ENCODE assay signal across 23 cellular contexts in genomic region chr6:130783416-130784107, GRCh38. TPM values are rescaled to one million over a fixed set of nuclear protein-coding genes. Genes with fewer than 3 reads are reported as not detected.
DNase-seq lines count a peak whose midpoint lies in the region; ATAC-seq, FAIRE-seq and TF ChIP-seq lines count a peak whose summit lies in the region.
"Had no signal": no experiment of that assay in that cellular context is flagged by ENCODE, and none has a peak within 500 bp of the region (broad histone marks: within the 10 kb centered on the region; RNA-seq: fewer than 3 reads in every experiment).

No MANE protein-coding gene starts in this region.

- H4K20me1 ChIP-seq in SK-N-SH (ENCODE audit: insufficient read depth) = no peaks in the 10 kb centered on the region

- CTCF ChIA-PET in SK-N-SH (lab: Yijun Ruan, JAX) = interaction anchor here (0.7 kb wide), 1 partner anchor 489 kb away, joined by 3 read pairs; no protein-coding TSS in a partner anchor
- CTCF ChIA-PET in activated naive CD4-positive, alpha-beta T cell treated with anti-CD3 and anti-CD28 coated beads for 36 hours (lab: Charles Lee) = no interaction called here

- H3K4me1 Mint-ChIP-seq in activated naive CD4-positive, alpha-beta T cell treated with anti-CD3 and anti-CD28 coated beads for 36 hours (ENCODE audit: low read depth) = peaks cover 42% of the 10 kb centered on the region

- H3K9me3 ChIP-seq in SK-N-SH = no peaks in the 10 kb centered on the region
- H3K9me3 ChIP-seq: HAP-1 had no signal

- no peak for DNase-seq in SK-N-SH
- peak; percentile 56 for DNase-seq in fibroblast of the aortic adventitia (ENCODE audit: low read depth)
- no peak for DNase-seq in retina
- DNase-seq in left ventricle myocardium superior = no peak
- DNase-seq in activated naive CD4-positive, alpha-beta T cell treated with anti-CD3 and anti-CD28 coated beads for 36 hours = no peak
- DNase-seq in inferior parietal cortex (ENCODE audit: extremely low spot score) = no peak
- DNase-seq: CD8-positive, alpha-beta T cell; COR-L47; DMS153; DMS79 treated with DMSO at 0.1 percent for 48 hours; GDM1 had no signal

- POLR2A ChIA-PET in SK-N-SH (lab: Yijun Ruan, JAX) = no interaction called here

- no peak overlapping the region; the same call in 1 of the 2 replicates for H3K4me2 ChIP-seq in SK-N-SH

- no peak overlapping the region for H3K9ac ChIP-seq in SK-N-SH

- H3K9me3 Mint-ChIP-seq in activated naive CD4-positive, alpha-beta T cell treated with anti-CD3 and anti-CD28 coated beads for 36 hours = peaks cover 4% of the 10 kb centered on the region
- H3K9me3 Mint-ChIP-seq: CD8-positive, alpha-beta T cell had no signal

- intact Hi-C loops in left ventricle myocardium superior (cut with micrococcal nuclease) = no loop called here
- intact Hi-C loops in activated naive CD4-positive, alpha-beta T cell treated with anti-CD3 and anti-CD28 coated beads for 36 hours (cut with micrococcal nuclease) = no loop called here

- H3K4me3 ChIP-seq in SK-N-SH (ENCODE audit: low read depth in 2 of 2, low read length in 1 of 2) (no peak overlapping the region), fibroblast of the aortic adventitia (ENCODE audit: low read depth, low read length) (no peak overlapping the region)
- H3K4me3 ChIP-seq: HAP-1 had no signal

- TF ChIP-seq RAD21 in SK-N-SH (IDR thresholded peaks at IDR 0.05; ENCODE audit: low read length) = no peak

- H3K36me3 Mint-ChIP-seq in activated naive CD4-positive, alpha-beta T cell treated with anti-CD3 and anti-CD28 coated beads for 36 hours (ENCODE audit: low read depth) = peaks cover 2% of the 10 kb centered on the region
- H3K36me3 Mint-ChIP-seq: CD14-positive monocyte; CD8-positive, alpha-beta T cell had no signal

- no peaks in the 10 kb centered on the region for H3K9me2 ChIP-seq in SK-N-SH

- no peak overlapping the region for H3K4me3 Mint-ChIP-seq in activated naive CD4-positive, alpha-beta T cell treated with anti-CD3 and anti-CD28 coated beads for 36 hours
- H3K4me3 Mint-ChIP-seq: CD14-positive monocyte; CD8-positive, alpha-beta T cell had no signal

- 15% methylated on average over 2 of the region's 2 CpGs for WGBS in SK-N-SH (ENCODE audit: low lambda C conversion rate)

- peak; percentile 15 for FAIRE-seq in endometrium (lab: Jason Lieb, UNC)
- FAIRE-seq: D721Med, GM12892, GM19239, H1 had no signal

- H3K79me2 ChIP-seq in SK-N-SH (ENCODE audit: insufficient read depth) = no peaks in the 10 kb centered on the region

- TF ChIP-seq CTCF in SK-N-SH (IDR thresholded peaks at IDR 0.05) = no peak
- no peak for TF ChIP-seq CTCF in fibroblast of the aortic adventitia (IDR thresholded peaks at IDR 0.05; ENCODE audit: insufficient read depth, low read length)

- H3K4me1 ChIP-seq in SK-N-SH (ENCODE audit: control insufficient read depth in 1 of 2, insufficient read depth in 2 of 2, low read depth in 1 of 2, low read length in 1 of 2) = peaks cover 0 to 13% of the 10 kb centered on the region in 2 experiments; a peak in 3 of 4 replicates
- H3K4me1 ChIP-seq: HAP-1 had no signal

- no peaks in the 10 kb centered on the region for H3K27me3 Mint-ChIP-seq in activated naive CD4-positive, alpha-beta T cell treated with anti-CD3 and anti-CD28 coated beads for 36 hours (ENCODE audit: low read depth)

- no peaks in the 10 kb centered on the region for H3K36me3 ChIP-seq in SK-N-SH (replicated peaks in 1 of 2; ENCODE audit: control insufficient read depth in 1 of 2, insufficient read depth in 2 of 2, low read length in 1 of 2)
- H3K36me3 ChIP-seq: HAP-1 had no signal

- no peaks in the 10 kb centered on the region for H3K27me3 ChIP-seq in SK-N-SH (ENCODE audit: insufficient read depth)

- peak overlapping the region in 1 of 2 experiments; percentile 58; a peak in 1 of 4 replicates for H3K27ac ChIP-seq in SK-N-SH (ENCODE audit: low read depth in 2 of 2, low read length in 1 of 2)
- H3K27ac ChIP-seq: 22Rv1 had no signal

- no peak overlapping the region for H2AFZ ChIP-seq in SK-N-SH (ENCODE audit: low read depth)

- peaks cover 21% of the 10 kb centered on the region for H3F3A ChIP-seq in SK-N-SH (replicated peaks; ENCODE audit: insufficient read depth)

- peak in 1 of 2 experiments; percentile 19; a peak in 1 of 4 replicates for TF ChIP-seq EP300 in SK-N-SH (IDR thresholded peaks at IDR 0.05; ENCODE audit: borderline replicate concordance in 1 of 2, low read depth in 1 of 2, low read length in 1 of 2)

- ATAC-seq in SK-N-SH treated with all-trans-retinoic acid at 6 μM for 48 hours = no peak
- ATAC-seq in left ventricle myocardium superior = no peak
- ATAC-seq: CD8-positive, alpha-beta T cell had no signal

- no peak overlapping the region for H3K27ac Mint-ChIP-seq in activated naive CD4-positive, alpha-beta T cell treated with anti-CD3 and anti-CD28 coated beads for 36 hours
- H3K27ac Mint-ChIP-seq: CD8-positive, alpha-beta T cell had no signal

TF ChIP-seq in SK-N-SH, 30 proteins besides CTCF, POLR2A, EP300 and RAD21:
- TF ChIP-seq JUND (IDR thresholded peaks at IDR 0.05) (peak; percentile 18; the same call in 1 of the 2 replicates), POLR2AphosphoS5 (IDR thresholded peaks at IDR 0.05; ENCODE audit: low read depth, low read length) (no peak), TCF12 (IDR thresholded peaks at IDR 0.05) (peak; percentile 56; the same call in 1 of the 2 replicates), RXRA (IDR thresholded peaks at IDR 0.05; ENCODE audit: borderline replicate concordance, low read depth) (peak; percentile 79; the same call in 1 of the 2 replicates), TEAD4 (IDR thresholded peaks at IDR 0.05; ENCODE audit: borderline replicate concordance, insufficient read depth) (0 out of 2 replicates have a peak, but pooled peaks have one; percentile 8), NFIC (IDR thresholded peaks at IDR 0.05; ENCODE audit: borderline replicate concordance) (peak; percentile 47; the same call in 1 of the 2 replicates), RCOR1 (IDR thresholded peaks at IDR 0.05; ENCODE audit: low read length) (no peak)
- TF ChIP-seq, protein P1, sequence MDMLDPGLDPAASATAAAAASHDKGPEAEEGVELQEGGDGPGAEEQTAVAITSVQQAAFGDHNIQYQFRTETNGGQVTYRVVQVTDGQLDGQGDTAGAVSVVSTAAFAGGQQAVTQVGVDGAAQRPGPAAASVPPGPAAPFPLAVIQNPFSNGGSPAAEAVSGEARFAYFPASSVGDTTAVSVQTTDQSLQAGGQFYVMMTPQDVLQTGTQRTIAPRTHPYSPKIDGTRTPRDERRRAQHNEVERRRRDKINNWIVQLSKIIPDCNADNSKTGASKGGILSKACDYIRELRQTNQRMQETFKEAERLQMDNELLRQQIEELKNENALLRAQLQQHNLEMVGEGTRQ (IDR thresholded peaks at IDR 0.05; ENCODE audit: borderline replicate concordance, low read depth, low read length) = no peak

TF ChIP-seq in SK-N-SH treated with all-trans-retinoic acid at 6 μM for 48 hours, 23 proteins besides CTCF, POLR2A, EP300 and RAD21 (continues in another document):
- TF ChIP-seq OSR1 (CRISPR knock-in tag; IDR thresholded peaks at IDR 0.05) (no peak), SNAI2 (CRISPR knock-in tag; IDR thresholded peaks at IDR 0.05) (no peak), POU6F1 (CRISPR knock-in tag; IDR thresholded peaks at IDR 0.05; ENCODE audit: borderline replicate concordance, low read depth) (no peak), CSDC2 (CRISPR knock-in tag; IDR thresholded peaks at IDR 0.05) (no peak), TOX (CRISPR knock-in tag; IDR thresholded peaks at IDR 0.05; ENCODE audit: borderline replicate concordance) (no peak), ESRRG (CRISPR knock-in tag; IDR thresholded peaks at IDR 0.05) (no peak), ISL1 (CRISPR knock-in tag; IDR thresholded peaks at IDR 0.05) (no peak), ZFP30 (CRISPR knock-in tag; IDR thresholded peaks at IDR 0.05) (no peak), PPARA (CRISPR knock-in tag; IDR thresholded peaks at IDR 0.05; ENCODE audit: borderline replicate concordance) (no peak), TCF4 (CRISPR knock-in tag; IDR thresholded peaks at IDR 0.05; ENCODE audit: borderline replicate concordance) (no peak)

RNA-seq across cellular contexts. Expression of gene SMLR1, which starts 43.6 kb away (rescaled TPM):
- 0.03 TPM in 1 of 2 replicates, not detected in the other for polyA plus RNA-seq in SK-N-SH (2012; rRNA removed)
- not detected in 2 replicates for polyA plus RNA-seq in SK-N-SH (2012; cell fraction: cytosol; rRNA removed)
- polyA plus RNA-seq in SK-N-SH (2012; cell fraction: nucleus; rRNA removed) = 0.01 TPM in 1 of 2 replicates, not detected in the other
- total RNA-seq in fibroblast of the aortic adventitia (ENCODE audit: low replicate concordance) = not detected in 2 replicates
- total RNA-seq in left ventricle myocardium superior = not detected
- total RNA-seq in activated naive CD4-positive, alpha-beta T cell treated with anti-CD3 and anti-CD28 coated beads for 36 hours = not detected
- total RNA-seq: A673; CD8-positive, alpha-beta T cell; H1; HT1080 had no signal
- polyA plus RNA-seq: BJ, CD14-positive monocyte, H1 had no signal
